ENCODE assay signal across 13 cellular contexts in the genomic region with DNA sequence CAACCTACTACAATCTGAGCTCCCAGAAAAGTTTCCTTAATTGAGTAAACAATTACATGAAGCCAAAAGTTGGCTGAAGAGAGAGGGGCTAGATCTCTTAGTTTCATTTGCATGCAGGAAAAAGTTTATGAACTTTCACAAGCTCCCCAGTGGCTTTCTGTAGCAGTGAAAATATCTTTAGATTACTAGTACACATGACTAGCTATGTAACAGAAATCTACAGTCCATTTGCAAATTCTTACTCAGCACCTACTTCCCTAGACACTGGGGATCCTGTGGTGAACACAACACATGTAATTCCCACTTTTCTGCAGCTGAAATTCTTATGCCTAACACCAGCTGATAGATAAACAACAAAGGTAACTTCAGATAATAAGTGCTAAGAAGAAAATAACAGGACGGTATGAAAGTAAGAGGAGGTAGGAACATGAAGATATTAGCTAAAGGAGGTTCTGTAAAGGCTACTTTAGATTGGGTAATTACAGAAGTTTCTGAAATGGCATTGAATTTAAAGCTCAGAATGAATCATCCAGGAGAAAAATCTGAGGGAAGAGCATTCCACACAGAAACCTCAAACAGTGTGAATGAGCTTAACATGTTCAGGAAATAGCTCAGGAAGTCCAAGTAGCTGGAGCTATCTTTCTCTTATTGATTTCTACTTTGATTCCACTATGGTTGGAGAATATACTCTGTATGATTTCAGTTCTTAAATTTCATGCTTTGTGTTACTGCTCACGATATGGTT.
DNase-seq lines count a peak whose midpoint lies in the region; ATAC-seq, FAIRE-seq and TF ChIP-seq lines count a peak whose summit lies in the region.
"Had no signal": no experiment of that assay in that cellular context is flagged by ENCODE, and none has a peak within 500 bp of the region (broad histone marks: within the 10 kb centered on the region; RNA-seq: fewer than 3 reads in every experiment).

No MANE protein-coding gene starts in this region.

- H3K27ac ChIP-seq in PC-3 (ENCODE audit: low read length) (no peak overlapping the region), endothelial cell of umbilical vein (ENCODE audit: insufficient read depth, low read depth, low read length) (no peak overlapping the region), ascending aorta (no peak overlapping the region), OCI-LY7 (ENCODE audit: low read depth, low read length, poor library complexity, severe bottlenecking) (no peak overlapping the region)

- no peak for TF ChIP-seq POLR2A in endothelial cell of umbilical vein (IDR thresholded peaks at IDR 0.05; ENCODE audit: low read depth, low read length)

- peak; percentile 62 for ATAC-seq in PC-3

- H3K9me3 ChIP-seq in PC-3 (ENCODE audit: low read length) (no peaks in the 10 kb centered on the region), endothelial cell of umbilical vein (replicated peaks; ENCODE audit: control insufficient read depth, insufficient read depth, low read length) (no peaks in the 10 kb centered on the region), ascending aorta (no peaks in the 10 kb centered on the region), OCI-LY7 (ENCODE audit: low read length) (no peaks in the 10 kb centered on the region)

- BruUV-seq in PC-3 (replicated peaks; lab: Mats Ljungman, UMichigan) = no TSS peak
- BruUV-seq in endothelial cell of umbilical vein (replicated peaks; lab: Mats Ljungman, UMichigan) = no TSS peak
- no TSS peak for BruUV-seq in OCI-LY7 (replicated peaks; lab: Mats Ljungman, UMichigan)

- H2AFZ ChIP-seq in PC-3 (ENCODE audit: low read length) (no peak overlapping the region), endothelial cell of umbilical vein (ENCODE audit: low read depth, low read length) (no peak overlapping the region), OCI-LY7 (ENCODE audit: low read length) (no peak overlapping the region)

- peaks cover 16% of the 10 kb centered on the region; the same call in 1 of the 2 replicates for H3K4me1 ChIP-seq in PC-3 (ENCODE audit: insufficient read depth, low read length)
- H3K4me1 ChIP-seq in endothelial cell of umbilical vein (ENCODE audit: control insufficient read depth, extremely low read depth, insufficient read depth, low read length) = peaks cover 10% of the 10 kb centered on the region
- H3K4me1 ChIP-seq in ascending aorta = peaks cover 0 to 5% of the 10 kb centered on the region in 2 donors
- no peaks in the 10 kb centered on the region for H3K4me1 ChIP-seq in OCI-LY7 (ENCODE audit: insufficient read depth, low read length, poor library complexity, severe bottlenecking)

- H3K9me1 ChIP-seq in endothelial cell of umbilical vein (replicated peaks; ENCODE audit: control insufficient read depth, extremely low read depth, insufficient read depth, low read length) = no peaks in the 10 kb centered on the region

- H4K20me1 ChIP-seq in PC-3 (ENCODE audit: low read length) = no peaks in the 10 kb centered on the region
- H4K20me1 ChIP-seq in endothelial cell of umbilical vein (replicated peaks; ENCODE audit: control insufficient read depth, extremely low read depth, insufficient read depth, low read length) = no peaks in the 10 kb centered on the region
- no peaks in the 10 kb centered on the region for H4K20me1 ChIP-seq in OCI-LY7 (ENCODE audit: insufficient read depth, low read length)

- no peak overlapping the region for H3K4me3 ChIP-seq in GM06990 (replicated peaks; ENCODE audit: low read depth, low read length)
- H3K4me3 ChIP-seq in PC-3 (ENCODE audit: low read length) = no peak overlapping the region
- H3K4me3 ChIP-seq in endothelial cell of umbilical vein (replicated peaks in 1 of 3; ENCODE audit: insufficient read depth in 1 of 3, low read depth in 1 of 3, low read length in 3 of 3) = no peak overlapping the region
- no peak overlapping the region for H3K4me3 ChIP-seq in ascending aorta
- no peak overlapping the region for H3K4me3 ChIP-seq in OCI-LY7 (ENCODE audit: low read depth, low read length, poor library complexity, severe bottlenecking)

- CTCF ChIA-PET in PC-3 (lab: Charles Lee) (no interaction called here), endothelial cell of umbilical vein (lab: Charles Lee) (interaction anchor here (0.8 to 1.9 kb wide), 12 partner anchors 9 to 395 kb away, joined by 3 to 6 read pairs (median 4); no protein-coding TSS in a partner anchor), OCI-LY7 (lab: Charles Lee; ENCODE audit: unreplicated experiment) (no interaction called here)

- H3K79me2 ChIP-seq in PC-3 (ENCODE audit: low read length) (no peaks in the 10 kb centered on the region), endothelial cell of umbilical vein (ENCODE audit: control insufficient read depth, insufficient read depth, low read length) (no peaks in the 10 kb centered on the region), OCI-LY7 (ENCODE audit: insufficient read depth, low read depth, low read length) (no peaks in the 10 kb centered on the region)

- H3K36me3 ChIP-seq in GM06990 (ENCODE audit: control insufficient read depth, insufficient read depth, low read length) (no peaks in the 10 kb centered on the region), PC-3 (ENCODE audit: low read depth, low read length) (no peaks in the 10 kb centered on the region), endothelial cell of umbilical vein (ENCODE audit: control insufficient read depth in 2 of 2, extremely low read depth in 1 of 2, insufficient read depth in 2 of 2, low read length in 2 of 2) (no peaks in the 10 kb centered on the region), ascending aorta (no peaks in the 10 kb centered on the region), OCI-LY7 (ENCODE audit: insufficient read depth, low read length) (no peaks in the 10 kb centered on the region)

- DNase-seq in GM06990 (ENCODE audit: extremely low read depth, insufficient read length) (peak; percentile 39), PC-3 (peak; percentile 33), endothelial cell of umbilical vein (ENCODE audit: low read depth, low spot score) (peak; percentile 35), non-pigmented ciliary epithelial cell (ENCODE audit: low read depth) (peak; percentile 53), ascending aorta (ENCODE audit: low spot score in 2 of 2) (no peak), OCI-LY7 (ENCODE audit: low spot score) (no peak), superior temporal gyrus (ENCODE audit: extremely low spot score) (no peak)
- no peak for DNase-seq in stimulated activated CD4-positive, alpha-beta T cell treated with anti-CD3 and anti-CD28 coated beads, Interleukin-4, amount 100 ng/mL, for 1 hour
- DNase-seq: islet precursor cell; NCI-H2081; OCI-M1; stimulated activated naive CD4-positive, alpha-beta T cell treated with Interleukin-2 at 50 U/mL for 16 hours had no signal

- no peak for TF ChIP-seq CTCF in GM06990 (IDR thresholded peaks at IDR 0.05; ENCODE audit: insufficient read depth, low read length, poor library complexity, severe bottlenecking)
- TF ChIP-seq CTCF in PC-3 (conservative IDR thresholded peaks at IDR 0.05; ENCODE audit: low read depth, low read length) = no peak
- TF ChIP-seq CTCF in endothelial cell of umbilical vein (IDR thresholded peaks at IDR 0.05; ENCODE audit: extremely low read depth in 1 of 2, insufficient read depth in 1 of 2, low read depth in 1 of 2, low read length in 2 of 2) = no peak
- no peak for TF ChIP-seq CTCF in ascending aorta (IDR thresholded peaks at IDR 0.05)
- TF ChIP-seq CTCF in OCI-LY7 (conservative IDR thresholded peaks at IDR 0.05; ENCODE audit: low read length) = no peak

- H3K9ac ChIP-seq in PC-3 (ENCODE audit: low read length) (no peak overlapping the region), endothelial cell of umbilical vein (replicated peaks; ENCODE audit: extremely low read depth, insufficient read depth, low read length) (no peak overlapping the region)

- H3K4me2 ChIP-seq in PC-3 (ENCODE audit: low read length) = no peak overlapping the region
- H3K4me2 ChIP-seq in endothelial cell of umbilical vein (ENCODE audit: insufficient read depth, low read length) = peak overlapping the region; percentile 38
- no peak overlapping the region for H3K4me2 ChIP-seq in OCI-LY7 (ENCODE audit: low read length)

- POLR2A ChIA-PET in PC-3 (lab: Charles Lee; ENCODE audit: unreplicated experiment) = no interaction called here
- POLR2A ChIA-PET in endothelial cell of umbilical vein (lab: Charles Lee) = no interaction called here
- POLR2A ChIA-PET in OCI-LY7 (lab: Charles Lee) = interaction anchor here (0.6 to 1.3 kb wide), 2 partner anchors 10 to 1471 kb away, joined by 3 to 5 read pairs; no protein-coding TSS in a partner anchor

- no peaks in the 10 kb centered on the region for H3K27me3 ChIP-seq in GM06990 (replicated peaks; ENCODE audit: control insufficient read depth, insufficient read depth, low read length)
- H3K27me3 ChIP-seq in PC-3 (ENCODE audit: low read length) = no peaks in the 10 kb centered on the region
- H3K27me3 ChIP-seq in endothelial cell of umbilical vein (ENCODE audit: control insufficient read depth in 2 of 2, insufficient read depth in 2 of 2, low read length in 2 of 2) = no peaks in the 10 kb centered on the region
- H3K27me3 ChIP-seq in ascending aorta = no peaks in the 10 kb centered on the region

- FAIRE-seq in endothelial cell of umbilical vein (lab: Jason Lieb, UNC) = peak; percentile 64
- FAIRE-seq: GM18507 had no signal

- dilution Hi-C loops in endothelial cell of umbilical vein (cut with MboI; ENCODE audit: extremely low pct_ligation_motif_present, low sequenced_read_pairs) = no loop called here

- H3F3A ChIP-seq in PC-3 (ENCODE audit: low read length, unreplicated experiment) = no peaks in the 10 kb centered on the region

- intact Hi-C loops in PC-3 (cut with micrococcal nuclease) = no loop called here
- intact Hi-C loops in endothelial cell of umbilical vein (cut with micrococcal nuclease) = no loop called here
- intact Hi-C loops in ascending aorta (cut with DNase I) = no loop called here
- intact Hi-C loops in OCI-LY7 (cut with micrococcal nuclease; ENCODE audit: unreplicated experiment) = no loop called here

- H3K9me2 ChIP-seq in PC-3 (replicated peaks; ENCODE audit: low read length) (no peaks in the 10 kb centered on the region), OCI-LY7 (ENCODE audit: insufficient read depth, low read length) (no peaks in the 10 kb centered on the region)

TF ChIP-seq in endothelial cell of umbilical vein, 7 proteins besides CTCF, POLR2A, EP300 and RAD21:
- TF ChIP-seq POLR2AphosphoS5 (IDR thresholded peaks at IDR 0.05; ENCODE audit: insufficient read depth, low read depth, low read length) = no peak
- TF ChIP-seq MYC (IDR thresholded peaks at IDR 0.05; ENCODE audit: low read depth, low read length) = no peak
- peak; percentile 45 for TF ChIP-seq FOS (IDR thresholded peaks at IDR 0.05; ENCODE audit: borderline replicate concordance, insufficient read depth, low read length)
TF ChIP-seq in endothelial cell of umbilical vein: peak in this region for 1.

Comparison
In these comparisons a context has a peak if more than half of its experiments do, and no peak if none do; other contexts are left out.
1. DNase-seq: peak in GM06990 (single experiment), PC-3 (single experiment), endothelial cell of umbilical vein (single experiment) and non-pigmented ciliary epithelial cell (single experiment); none in ascending aorta (0 of 2), OCI-LY7 (single experiment), superior temporal gyrus (single experiment) and stimulated activated CD4-positive, alpha-beta T cell treated with anti-CD3 and anti-CD28 coated beads, Interleukin-4, amount 100 ng/mL, for 1 hour (single experiment).